Comparison of ENCODE assay signal across 23 cellular contexts in genomic region chr5:81122271-81122670, GRCh38.
DNase-seq lines count a peak whose midpoint lies in the region; ATAC-seq, FAIRE-seq and TF ChIP-seq lines count a peak whose summit lies in the region.
"Had no signal": no experiment of that assay in that cellular context is flagged by ENCODE, and none has a peak within 500 bp of the region (broad histone marks: within the 10 kb centered on the region; RNA-seq: fewer than 3 reads in every experiment).

No MANE protein-coding gene starts in this region.

- no peak overlapping the region for H3K27ac ChIP-seq in gastroesophageal sphincter
- H3K27ac ChIP-seq: C4-2B, KMS-11, PC-9, SJSA1 had no signal

- H3K27ac Mint-ChIP-seq in T-helper 17 cell, result peak overlapping the region; percentile 37
- H3K27ac Mint-ChIP-seq: B cell, IgD-negative memory B cell had no signal

- H3K9me3 ChIP-seq in T-helper 17 cell (ENCODE audit: control insufficient read depth, low read length, poor library complexity, severe bottlenecking), result no peaks in the 10 kb centered on the region
- no peaks in the 10 kb centered on the region for H3K9me3 ChIP-seq in gastroesophageal sphincter
- H3K9me3 ChIP-seq: SJSA1 had no signal

- no peak for DNase-seq in D721Med (ENCODE audit: insufficient read length, low spot score)
- no peak for DNase-seq in T-helper 17 cell
- DNase-seq in dermis blood vessel endothelial cell, result peak; percentile 35
- DNase-seq in retinal pigment epithelial cell (ENCODE audit: low read depth), result peak; percentile 44
- DNase-seq in DMS53 treated with DMSO at 0.1 percent for 48 hours (lab: John Stamatoyannopoulos, UW; ENCODE audit: unreplicated experiment), result no peak
- DNase-seq in NCI-H1105 (lab: John Stamatoyannopoulos, UW), result no peak
- DNase-seq: CD8-positive, alpha-beta memory T cell; DMS153; NCI-H1417; NCI-H1694; NCI-H2029 treated with DMSO at 0.1 percent for 48 hours; NCI-H2227 treated with DMSO at 0.1 percent for 48 hours; NCI-H526 treated with DMSO at 0.1 percent for 48 hours; PC-9 had no signal

- ATAC-seq in T-helper 17 cell (no peak), gastroesophageal sphincter (no peak)
- ATAC-seq: Right ventricle myocardium inferior had no signal

- peak; percentile 87 for FAIRE-seq in D721Med (lab: Jason Lieb, UNC)
- FAIRE-seq: GM18507, H54 had no signal

- no peak overlapping the region for H3K4me3 Mint-ChIP-seq in T-helper 17 cell
- H3K4me3 Mint-ChIP-seq: B cell; CD8-positive, alpha-beta memory T cell; IgD-negative memory B cell had no signal

- TF ChIP-seq CTCF in D721Med (IDR thresholded peaks at IDR 0.05; ENCODE audit: insufficient read depth, missing control alignments), result no peak
- TF ChIP-seq CTCF in retinal pigment epithelial cell (conservative IDR thresholded peaks at IDR 0.05; ENCODE audit: low read depth, low read length), result no peak
- TF ChIP-seq CTCF in gastroesophageal sphincter (IDR thresholded peaks at IDR 0.05), result no peak

- TF ChIP-seq EP300 in gastroesophageal sphincter (IDR thresholded peaks at IDR 0.05), result no peak

- no peaks in the 10 kb centered on the region for H3K36me3 ChIP-seq in gastroesophageal sphincter

- no peaks in the 10 kb centered on the region for H3K27me3 Mint-ChIP-seq in T-helper 17 cell
- H3K27me3 Mint-ChIP-seq: CD8-positive, alpha-beta memory T cell had no signal

- H3K36me3 Mint-ChIP-seq in T-helper 17 cell (ENCODE audit: low read depth), result peaks cover 16% of the 10 kb centered on the region

- H3K27me3 ChIP-seq in gastroesophageal sphincter, result no peaks in the 10 kb centered on the region
- H3K27me3 ChIP-seq: SJSA1 had no signal

- 50 to 51% methylated on average over 4 of the region's 4 CpGs for WGBS in gastroesophageal sphincter (ENCODE audit: low coverage in 1 of 2), 2 donors

- TF ChIP-seq POLR2A in gastroesophageal sphincter (IDR thresholded peaks at IDR 0.05), result no peak

- peaks cover 27% of the 10 kb centered on the region for H3K4me1 Mint-ChIP-seq in T-helper 17 cell
- H3K4me1 Mint-ChIP-seq: B cell, IgD-negative memory B cell had no signal

- H3K4me1 ChIP-seq in gastroesophageal sphincter, result no peaks in the 10 kb centered on the region
- H3K4me1 ChIP-seq: SJSA1 had no signal

- no peak overlapping the region for H3K4me3 ChIP-seq in retinal pigment epithelial cell (ENCODE audit: low read length)
- H3K4me3 ChIP-seq in gastroesophageal sphincter, result no peak overlapping the region
- H3K4me3 ChIP-seq: PC-9, SJSA1 had no signal

Comparison
In these comparisons a context has a peak if more than half of its experiments do, and no peak if none do; other contexts are left out.
1. DNase-seq: peak in dermis blood vessel endothelial cell (single experiment) and retinal pigment epithelial cell (single experiment); none in D721Med (single experiment), T-helper 17 cell (0 of 3), DMS53 treated with DMSO at 0.1 percent for 48 hours (single experiment) and NCI-H1105 (single experiment).